ENCODE assay signal across 1 cellular context in the genomic region with DNA sequence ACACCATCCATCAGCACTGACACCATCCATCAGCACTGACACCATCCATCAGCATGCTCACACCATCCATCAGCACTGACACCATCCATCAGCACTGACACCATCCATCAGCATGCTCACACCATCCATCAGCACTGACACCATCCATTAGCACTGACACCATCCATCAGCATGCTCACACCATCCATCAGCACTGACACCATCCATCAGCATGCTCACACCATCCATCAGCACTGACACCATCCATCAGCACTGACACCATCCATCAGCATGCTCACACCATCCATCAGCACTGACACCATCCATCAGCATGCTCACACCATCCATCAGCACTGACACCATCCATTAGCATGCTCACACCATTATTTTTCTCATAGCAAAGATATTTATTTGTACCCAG. TPM values are rescaled to one million over a fixed set of nuclear protein-coding genes. Genes with fewer than 3 reads are reported as not detected.
"Had no signal": no experiment of that assay in that cellular context is flagged by ENCODE, and none has a peak within 500 bp of the region (broad histone marks: within the 10 kb centered on the region; RNA-seq: fewer than 3 reads in every experiment).

No MANE protein-coding gene starts in this region.

RNA-seq across cellular contexts. Expression of a gene that starts 48.3 kb away (rescaled TPM):
- total RNA-seq: GM23248 had no signal
